18 cellular contexts compared by ENCODE assay signal in genomic region chr10:63829020-63829419, GRCh38.
DNase-seq lines count a peak whose midpoint lies in the region; ATAC-seq and TF ChIP-seq lines count a peak whose summit lies in the region.
"Had no signal": no experiment of that assay in that cellular context is flagged by ENCODE, and none has a peak within 500 bp of the region (broad histone marks: within the 10 kb centered on the region; RNA-seq: fewer than 3 reads in every experiment).

No MANE protein-coding gene starts in this region.

- H3K18ac ChIP-seq in mesendoderm (ENCODE audit: low read length): no peak overlapping the region

- no peaks in the 10 kb centered on the region for H3K27me3 ChIP-seq in adipocyte (replicated peaks; ENCODE audit: control insufficient read depth, insufficient read depth, low read length)
- no peaks in the 10 kb centered on the region for H3K27me3 ChIP-seq in mesendoderm (ENCODE audit: insufficient read depth, low read length, poor library complexity)
- H3K27me3 ChIP-seq in left lung: peaks cover 0 to 5% of the 10 kb centered on the region in 2 donors

- no peak overlapping the region for H3K4me3 ChIP-seq in adipocyte (ENCODE audit: low read length)
- H3K4me3 ChIP-seq in fibroblast of mammary gland (ENCODE audit: control insufficient read depth, low read depth, low read length): no peak overlapping the region
- H3K4me3 ChIP-seq in mesendoderm (ENCODE audit: low read length): no peak overlapping the region
- H3K4me3 ChIP-seq in left lung: no peak overlapping the region
- no peak overlapping the region for H3K4me3 ChIP-seq in coronary artery
- H3K4me3 ChIP-seq: GM12878, GM23248, SK-N-MC had no signal

- H2BK5ac ChIP-seq in mesendoderm (ENCODE audit: low read length): no peak overlapping the region

- H3K9me3 ChIP-seq in adipocyte (ENCODE audit: control insufficient read depth, low read length) (no peaks in the 10 kb centered on the region), left lung (no peaks in the 10 kb centered on the region)

- no peak overlapping the region for H2AK5ac ChIP-seq in mesendoderm (ENCODE audit: low read length)

- H4K8ac ChIP-seq in mesendoderm (ENCODE audit: low read depth, low read length): no peak overlapping the region

- no peak overlapping the region for H4K5ac ChIP-seq in mesendoderm (ENCODE audit: low read length)

- intact Hi-C loops in left lung (cut with DNase I): no loop called here

- no peak for TF ChIP-seq CTCF in fibroblast of mammary gland (conservative IDR thresholded peaks at IDR 0.05; ENCODE audit: control insufficient read depth, insufficient read depth, low read depth, low read length)
- no peak for TF ChIP-seq CTCF in left lung (IDR thresholded peaks at IDR 0.05)
- TF ChIP-seq CTCF in coronary artery (IDR thresholded peaks at IDR 0.05): no peak

- H3K4ac ChIP-seq in mesendoderm (ENCODE audit: low read depth, low read length): no peak overlapping the region

- H3K9ac ChIP-seq in adipocyte (ENCODE audit: low read length): no peak overlapping the region
- H3K9ac ChIP-seq in mesendoderm (ENCODE audit: low read length): no peak overlapping the region
- H3K9ac ChIP-seq: GM23248 had no signal

- H2BK15ac ChIP-seq in mesendoderm (replicated peaks; ENCODE audit: low read depth): no peak overlapping the region

- H3K56ac ChIP-seq in mesendoderm (ENCODE audit: low read length): no peak overlapping the region

- no peaks in the 10 kb centered on the region for H3K79me1 ChIP-seq in mesendoderm (ENCODE audit: low read length)

- no peak for ATAC-seq in left lung
- no peak for ATAC-seq in GM21360 (IDR thresholded peaks at IDR 0.05; ENCODE audit: unreplicated experiment)
- ATAC-seq: GM12878, Right ventricle myocardium inferior had no signal

- H3K4me1 ChIP-seq in adipocyte (ENCODE audit: control insufficient read depth, insufficient read depth, low read length): no peaks in the 10 kb centered on the region
- H3K4me1 ChIP-seq in mesendoderm (ENCODE audit: control insufficient read depth, low read depth, low read length): peaks cover 2% of the 10 kb centered on the region
- H3K4me1 ChIP-seq in left lung: no peaks in the 10 kb centered on the region

- no peaks in the 10 kb centered on the region for H3K36me3 ChIP-seq in adipocyte (ENCODE audit: control insufficient read depth, insufficient read depth, low read length, severe bottlenecking)
- H3K36me3 ChIP-seq in mesendoderm (ENCODE audit: control insufficient read depth, insufficient read depth, low read length): no peaks in the 10 kb centered on the region
- H3K36me3 ChIP-seq in left lung: no peaks in the 10 kb centered on the region

- H3K23ac ChIP-seq in mesendoderm (ENCODE audit: low read length): no peak overlapping the region

- no peak overlapping the region for H2BK120ac ChIP-seq in mesendoderm (ENCODE audit: low read depth, low read length)

- DNase-seq in LHCN-M2 (ENCODE audit: low read depth) (peak; percentile 26), adipocyte (ENCODE audit: low read depth) (peak; percentile 14), fibroblast of mammary gland (ENCODE audit: low read depth) (peak; percentile 21), mesendoderm (peak; percentile 53), left lung (no peak), coronary artery (ENCODE audit: low spot score) (no peak)
- DNase-seq: ACHN; Calu3; CD4-positive, alpha-beta T cell; GM23248; MV-4-11; NCI-H1436; NCI-H2029 treated with DMSO at 0.1 percent for 48 hours; NCI-H345 had no signal

- H3K27ac ChIP-seq in mesendoderm (ENCODE audit: low read depth, low read length) (no peak overlapping the region), left lung (no peak overlapping the region), coronary artery (no peak overlapping the region)
- H3K27ac ChIP-seq: GM23248, SK-N-MC had no signal

- H3K4me2 ChIP-seq in mesendoderm (ENCODE audit: low read length): no peak overlapping the region

- WGBS in mesendoderm (ENCODE audit: extremely low coverage, insufficient coverage, low lambda C conversion rate): no CpG with 5 or more reads among the region's 2 CpGs

- no peaks in the 10 kb centered on the region for H3K79me2 ChIP-seq in mesendoderm (ENCODE audit: control insufficient read depth, insufficient read depth, low read length)

Comparison
In these comparisons a context has a peak if more than half of its experiments do, and no peak if none do; other contexts are left out.
1. DNase-seq: peak in LHCN-M2 (single experiment), adipocyte (single experiment), fibroblast of mammary gland (single experiment) and mesendoderm (single experiment); none in left lung (0 of 2) and coronary artery (single experiment).